Comparison of ENCODE assay signal across 23 cellular contexts in the genomic region with DNA sequence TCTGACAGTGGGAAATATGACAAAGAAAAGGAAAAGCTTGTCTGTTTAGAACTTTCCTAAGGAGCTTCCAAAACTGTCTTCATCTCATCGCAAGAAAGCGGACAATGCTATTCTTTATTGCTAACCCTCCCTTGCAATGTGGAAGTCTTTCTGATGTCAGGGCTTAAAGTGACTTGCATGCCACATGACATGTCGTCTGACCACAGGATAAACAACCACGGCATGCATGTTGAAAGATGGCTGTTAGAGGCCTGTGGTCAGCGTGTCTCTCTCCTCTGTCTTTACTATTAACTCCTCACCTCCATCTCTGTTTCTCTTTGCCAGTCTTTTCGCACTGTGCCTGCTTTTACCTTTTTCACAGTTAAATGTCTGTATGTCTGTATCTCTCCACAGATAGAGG.
DNase-seq lines count a peak whose midpoint lies in the region; ATAC-seq, FAIRE-seq and TF ChIP-seq lines count a peak whose summit lies in the region.
"Had no signal": no experiment of that assay in that cellular context is flagged by ENCODE, and none has a peak within 500 bp of the region (broad histone marks: within the 10 kb centered on the region; RNA-seq: fewer than 3 reads in every experiment).

No MANE protein-coding gene starts in this region.

- no peaks in the 10 kb centered on the region for H3K36me3 Mint-ChIP-seq in activated CD4-positive, alpha-beta memory T cell treated with anti-CD3 and anti-CD28 coated beads for 36 hours
- H3K36me3 Mint-ChIP-seq: CD14-positive monocyte; CD8-positive, alpha-beta memory T cell; T-cell had no signal

- TF ChIP-seq CTCF in Loucy (conservative IDR thresholded peaks at IDR 0.05; ENCODE audit: low read length): no peak
- no peak for TF ChIP-seq CTCF in K562 (IDR thresholded peaks at IDR 0.05 in 2 of 3, conservative IDR thresholded peaks at IDR 0.05 in 1 of 3; ENCODE audit: insufficient read depth in 2 of 3, low read depth in 1 of 3, low read length in 3 of 3)
- TF ChIP-seq CTCF in neutrophil (IDR thresholded peaks at IDR 0.05): no peak
- TF ChIP-seq CTCF in PC-3 (conservative IDR thresholded peaks at IDR 0.05; ENCODE audit: low read depth, low read length): no peak
- no peak for TF ChIP-seq CTCF in vagina (IDR thresholded peaks at IDR 0.05)

- TF ChIP-seq EP300 in K562 (IDR thresholded peaks at IDR 0.05; ENCODE audit: low read length): no peak

- BruUV-seq in K562 (replicated peaks; lab: Mats Ljungman, UMichigan): no TSS peak
- BruUV-seq in PC-3 (replicated peaks; lab: Mats Ljungman, UMichigan): no TSS peak

- H3F3A ChIP-seq in Loucy (ENCODE audit: low read depth): no peaks in the 10 kb centered on the region
- H3F3A ChIP-seq in PC-3 (ENCODE audit: low read length, unreplicated experiment): no peaks in the 10 kb centered on the region

- H3K27me3 ChIP-seq in Loucy (ENCODE audit: insufficient read depth, low read length, poor library complexity, severe bottlenecking): no peaks in the 10 kb centered on the region
- H3K27me3 ChIP-seq in K562 (ENCODE audit: control insufficient read depth in 2 of 2, insufficient read depth in 2 of 2, low read length in 2 of 2): peaks cover 2 to 6% of the 10 kb centered on the region in 2 experiments; a peak in 2 of 5 replicates
- H3K27me3 ChIP-seq in neutrophil: no peaks in the 10 kb centered on the region
- H3K27me3 ChIP-seq in PC-3 (ENCODE audit: low read length): peaks cover 36% of the 10 kb centered on the region; the same call in 1 of the 2 replicates
- H3K27me3 ChIP-seq in vagina: no peaks in the 10 kb centered on the region
- H3K27me3 ChIP-seq: BE2C had no signal

- intact Hi-C loops in K562 (cut with micrococcal nuclease): no loop called here
- intact Hi-C loops in PC-3 (cut with micrococcal nuclease): no loop called here
- intact Hi-C loops in activated CD4-positive, alpha-beta memory T cell treated with anti-CD3 and anti-CD28 coated beads for 36 hours (cut with micrococcal nuclease): no loop called here
- intact Hi-C loops in vagina (cut with DNase I): no loop called here

- no peaks in the 10 kb centered on the region for H3K4me1 Mint-ChIP-seq in activated CD4-positive, alpha-beta memory T cell treated with anti-CD3 and anti-CD28 coated beads for 36 hours (ENCODE audit: low read depth)
- H3K4me1 Mint-ChIP-seq: CD14-positive monocyte; CD8-positive, alpha-beta memory T cell; H9; T-cell had no signal

- H4K20me1 ChIP-seq in Loucy (ENCODE audit: insufficient read depth, low read length, poor library complexity, severe bottlenecking): no peaks in the 10 kb centered on the region
- no peaks in the 10 kb centered on the region for H4K20me1 ChIP-seq in K562 (replicated peaks; ENCODE audit: control insufficient read depth, insufficient read depth, low read length)
- H4K20me1 ChIP-seq in PC-3 (ENCODE audit: low read length): no peaks in the 10 kb centered on the region

- no peaks in the 10 kb centered on the region for H3K9me1 ChIP-seq in K562 (ENCODE audit: control insufficient read depth, insufficient read depth, low read length)

- no peak for ATAC-seq in K562
- no peak for ATAC-seq in PC-3
- ATAC-seq: T-cell had no signal

- H3K27ac Mint-ChIP-seq in activated CD4-positive, alpha-beta memory T cell treated with anti-CD3 and anti-CD28 coated beads for 36 hours: no peak overlapping the region
- H3K27ac Mint-ChIP-seq: CD8-positive, alpha-beta memory T cell; T-cell had no signal

- TF ChIP-seq POLR2A in K562 (conservative IDR thresholded peaks at IDR 0.05) (no peak), vagina (IDR thresholded peaks at IDR 0.05) (no peak)

- H2AFZ ChIP-seq in Loucy (ENCODE audit: low read length) (peak overlapping the region; percentile 27; the same call in 1 of the 2 replicates), K562 (ENCODE audit: low read depth, low read length) (no peak overlapping the region), PC-3 (ENCODE audit: low read length) (no peak overlapping the region)
- H2AFZ ChIP-seq: GM23248 had no signal

- POLR2A ChIA-PET in K562 (lab: Yijun Ruan, JAX) (interaction anchor here (0.9 kb wide), 1 partner anchor 9 kb away, joined by 3 read pairs; no protein-coding TSS in a partner anchor), PC-3 (lab: Charles Lee; ENCODE audit: unreplicated experiment) (no interaction called here)
- POLR2A ChIA-PET in activated CD4-positive, alpha-beta memory T cell treated with anti-CD3 and anti-CD28 coated beads for 36 hours (lab: Charles Lee): no interaction called here

- no peak for FAIRE-seq in K562 (lab: Jason Lieb, UNC)
- FAIRE-seq: RCC 7860 had no signal

- peaks cover 11% of the 10 kb centered on the region for H3K4me1 ChIP-seq in Loucy (ENCODE audit: insufficient read depth, low read length, poor library complexity, severe bottlenecking)
- H3K4me1 ChIP-seq in K562 (replicated peaks in 1 of 2; ENCODE audit: control insufficient read depth in 2 of 2, insufficient read depth in 2 of 2, low read length in 2 of 2): no peaks in the 10 kb centered on the region
- peaks cover 5 to 8% of the 10 kb centered on the region in 2 experiments for H3K4me1 ChIP-seq in neutrophil (ENCODE audit: control insufficient read depth in 1 of 2, insufficient read depth in 1 of 2, low read depth in 1 of 2, low read length in 1 of 2)
- H3K4me1 ChIP-seq in PC-3 (ENCODE audit: insufficient read depth, low read length): no peaks in the 10 kb centered on the region
- H3K4me1 ChIP-seq in vagina: no peaks in the 10 kb centered on the region
- H3K4me1 ChIP-seq: BE2C had no signal

- H3K4me3 Mint-ChIP-seq in activated CD4-positive, alpha-beta memory T cell treated with anti-CD3 and anti-CD28 coated beads for 36 hours: no peak overlapping the region
- H3K4me3 Mint-ChIP-seq: CD14-positive monocyte; CD8-positive, alpha-beta memory T cell; H9; T-cell had no signal

- TF ChIP-seq RAD21 in K562 (CRISPR knock-in tag; conservative IDR thresholded peaks at IDR 0.05 in 1 of 2, IDR thresholded peaks at IDR 0.05 in 1 of 2): no peak

- H3K9me3 ChIP-seq in Loucy (ENCODE audit: insufficient read depth, low read depth, low read length): no peaks in the 10 kb centered on the region
- H3K9me3 ChIP-seq in K562 (replicated peaks; ENCODE audit: control insufficient read depth, insufficient read depth, low read depth, low read length): no peaks in the 10 kb centered on the region
- no peaks in the 10 kb centered on the region for H3K9me3 ChIP-seq in neutrophil
- H3K9me3 ChIP-seq in PC-3 (ENCODE audit: low read length): no peaks in the 10 kb centered on the region
- no peaks in the 10 kb centered on the region for H3K9me3 ChIP-seq in vagina
- H3K9me3 ChIP-seq: BE2C had no signal

- H3K27ac ChIP-seq in K562 (ENCODE audit: extremely low read depth, low read depth, low read length) (no peak overlapping the region), neutrophil (peak overlapping the region; percentile 60), PC-3 (ENCODE audit: low read length) (no peak overlapping the region), vagina (no peak overlapping the region)
- H3K27ac ChIP-seq: GM23248, KMS-11 had no signal

- no peaks in the 10 kb centered on the region for H3K27me3 Mint-ChIP-seq in activated CD4-positive, alpha-beta memory T cell treated with anti-CD3 and anti-CD28 coated beads for 36 hours
- H3K27me3 Mint-ChIP-seq: CD8-positive, alpha-beta memory T cell had no signal

- H3K9ac ChIP-seq in Loucy (ENCODE audit: low read depth, low read length, poor library complexity, severe bottlenecking) (no peak overlapping the region), K562 (ENCODE audit: insufficient read depth in 1 of 2, low read depth in 2 of 2, low read length in 2 of 2) (no peak overlapping the region), PC-3 (ENCODE audit: low read length) (no peak overlapping the region)
- H3K9ac ChIP-seq: GM23248, KMS-11 had no signal

- no peak overlapping the region for H3K4me2 ChIP-seq in Loucy (ENCODE audit: low read depth, low read length, poor library complexity, severe bottlenecking)
- no peak overlapping the region for H3K4me2 ChIP-seq in K562 (ENCODE audit: insufficient read depth, low read length)
- no peak overlapping the region for H3K4me2 ChIP-seq in PC-3 (ENCODE audit: low read length)
- H3K4me2 ChIP-seq: KMS-11 had no signal

- in situ Hi-C loops in K562 (cut with MboI): no loop called here

- H3K79me2 ChIP-seq in Loucy (ENCODE audit: insufficient read depth, low read length): no peaks in the 10 kb centered on the region
- no peaks in the 10 kb centered on the region for H3K79me2 ChIP-seq in K562 (ENCODE audit: control insufficient read depth, insufficient read depth, low read length)
- no peaks in the 10 kb centered on the region for H3K79me2 ChIP-seq in PC-3 (ENCODE audit: low read length)

- H3K9me2 ChIP-seq in Loucy (replicated peaks; ENCODE audit: low read depth, low read length): no peaks in the 10 kb centered on the region
- H3K9me2 ChIP-seq in PC-3 (replicated peaks; ENCODE audit: low read length): no peaks in the 10 kb centered on the region

- H3K36me3 ChIP-seq in Loucy (ENCODE audit: insufficient read depth, low read length) (no peaks in the 10 kb centered on the region), K562 (ENCODE audit: control insufficient read depth, insufficient read depth, low read length) (no peaks in the 10 kb centered on the region), neutrophil (no peaks in the 10 kb centered on the region), PC-3 (ENCODE audit: low read depth, low read length) (no peaks in the 10 kb centered on the region), vagina (no peaks in the 10 kb centered on the region)
- H3K36me3 ChIP-seq: BE2C had no signal

- H3K4me3 ChIP-seq in Loucy (ENCODE audit: low read length, poor library complexity, severe bottlenecking) (no peak overlapping the region), K562 (no peak overlapping the region), neutrophil (ENCODE audit: low read depth in 1 of 2, low read length in 1 of 2) (no peak overlapping the region), PC-3 (ENCODE audit: low read length) (no peak overlapping the region), vagina (no peak overlapping the region)
- H3K4me3 ChIP-seq: GM23248 had no signal

- H3K9me3 Mint-ChIP-seq in activated CD4-positive, alpha-beta memory T cell treated with anti-CD3 and anti-CD28 coated beads for 36 hours: no peaks in the 10 kb centered on the region
- H3K9me3 Mint-ChIP-seq: H9 had no signal

- 0% methylated on average over 6 of the region's 6 CpGs for WGBS in K562 (ENCODE audit: insufficient coverage, low coverage, missing lambda C conversion rate)

- DNase-seq in COLO829 (ENCODE audit: low spot score) (peak; percentile 18), K562 (ENCODE audit: extremely low read depth in 1 of 4, low spot score in 3 of 4) (no peak), PC-3 (no peak), vagina (ENCODE audit: extremely low spot score in 2 of 2) (no peak)
- no peak for DNase-seq in activated CD4-positive, alpha-beta memory T cell treated with anti-CD3 and anti-CD28 coated beads for 36 hours
- DNase-seq in activated naive CD4-positive, alpha-beta T cell (lab: John Stamatoyannopoulos, UW): no peak
- DNase-seq: BE2C; Calu3; CD8-positive, alpha-beta memory T cell; GM23248; H9; IMR-90; NCI-H1105 treated with DMSO at 0.1 percent for 48 hours; NCI-H2029; NCI-H446 treated with DMSO at 0.1 percent for 48 hours; NCI-H526; SIG-M5; T-cell had no signal

- CTCF ChIA-PET in K562 (lab: Yijun Ruan, JAX; ENCODE audit: low intra/inter-chr PET ratio): no interaction called here
- CTCF ChIA-PET in PC-3 (lab: Charles Lee): no interaction called here
- CTCF ChIA-PET in activated CD4-positive, alpha-beta memory T cell treated with anti-CD3 and anti-CD28 coated beads for 36 hours (lab: Charles Lee): no interaction called here
